In genomic region chr2:127672341-127673303, GRCh38 we compare ENCODE assay signal across 1 cellular context.
TF ChIP-seq lines count a peak whose summit lies in the region.

No MANE protein-coding gene starts in this region.

TF ChIP-seq in K562, 482 proteins besides CTCF, POLR2A, EP300 and RAD21:
- TF ChIP-seq, protein P1, sequence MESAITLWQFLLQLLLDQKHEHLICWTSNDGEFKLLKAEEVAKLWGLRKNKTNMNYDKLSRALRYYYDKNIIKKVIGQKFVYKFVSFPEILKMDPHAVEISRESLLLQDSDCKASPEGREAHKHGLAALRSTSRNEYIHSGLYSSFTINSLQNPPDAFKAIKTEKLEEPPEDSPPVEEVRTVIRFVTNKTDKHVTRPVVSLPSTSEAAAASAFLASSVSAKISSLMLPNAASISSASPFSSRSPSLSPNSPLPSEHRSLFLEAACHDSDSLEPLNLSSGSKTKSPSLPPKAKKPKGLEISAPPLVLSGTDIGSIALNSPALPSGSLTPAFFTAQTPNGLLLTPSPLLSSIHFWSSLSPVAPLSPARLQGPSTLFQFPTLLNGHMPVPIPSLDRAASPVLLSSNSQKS (CRISPR knock-in tag; IDR thresholded peaks at IDR 0.05), result no peak
- TF ChIP-seq STAT6 (CRISPR knock-in tag; IDR thresholded peaks at IDR 0.05), result no peak
- no peak for TF ChIP-seq ZMIZ1 (IDR thresholded peaks at IDR 0.05; ENCODE audit: low read depth in 2 of 2, low read length in 2 of 2)
